Comparison of ENCODE assay signal across 14 cellular contexts in the genomic region with DNA sequence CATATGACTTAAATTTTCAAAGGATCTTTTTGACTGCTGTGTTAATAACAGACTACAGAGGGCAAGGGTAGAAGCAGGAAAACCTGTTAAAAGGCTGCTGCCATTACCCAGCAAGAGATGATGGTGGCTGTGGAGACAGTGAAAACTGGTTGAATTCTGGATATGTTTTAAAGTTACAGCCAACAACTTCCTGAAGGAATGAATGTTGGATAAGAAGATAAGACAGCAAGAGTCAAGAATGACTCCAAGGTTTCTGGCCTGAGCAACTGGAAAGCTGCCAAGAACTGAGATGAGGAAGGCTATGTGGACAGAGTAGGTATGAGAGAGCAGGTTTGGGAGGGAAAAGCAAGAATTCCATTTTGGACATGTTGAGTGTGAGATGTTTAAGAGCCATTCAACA. TPM values are rescaled to one million over a fixed set of nuclear protein-coding genes. Genes with fewer than 3 reads are reported as not detected.
A peak's percentile ranks its signal among the peaks of the same experiment; 100 is the strongest.
DNase-seq lines count a peak whose midpoint lies in the region; ATAC-seq, FAIRE-seq and TF ChIP-seq lines count a peak whose summit lies in the region.
"Had no signal": no experiment of that assay in that cellular context is flagged by ENCODE, and none has a peak within 500 bp of the region (broad histone marks: within the 10 kb centered on the region; RNA-seq: fewer than 3 reads in every experiment).

No MANE protein-coding gene starts in this region.

- dilution Hi-C loops in endothelial cell of umbilical vein (cut with MboI; ENCODE audit: extremely low pct_ligation_motif_present, low sequenced_read_pairs): no loop called here

- H3K36me3 ChIP-seq in endothelial cell of umbilical vein (ENCODE audit: control insufficient read depth in 2 of 2, extremely low read depth in 1 of 2, insufficient read depth in 2 of 2, low read length in 2 of 2): no peaks in the 10 kb centered on the region

- H3K27me3 Mint-ChIP-seq in endothelial cell (ENCODE audit: unreplicated experiment): no peaks in the 10 kb centered on the region
- H3K27me3 Mint-ChIP-seq: activated CD8-positive, alpha-beta T cell treated with anti-CD3 and anti-CD28 coated beads for 36 hours had no signal

- peaks cover 20% of the 10 kb centered on the region for H4K20me1 ChIP-seq in endothelial cell of umbilical vein (replicated peaks; ENCODE audit: control insufficient read depth, extremely low read depth, insufficient read depth, low read length)

- no peaks in the 10 kb centered on the region for H3K9me1 ChIP-seq in endothelial cell of umbilical vein (replicated peaks; ENCODE audit: control insufficient read depth, extremely low read depth, insufficient read depth, low read length)

- H3K9me3 Mint-ChIP-seq in endothelial cell (ENCODE audit: unreplicated experiment): no peaks in the 10 kb centered on the region
- H3K9me3 Mint-ChIP-seq: activated CD8-positive, alpha-beta T cell treated with anti-CD3 and anti-CD28 coated beads for 36 hours had no signal

- H3K4me1 Mint-ChIP-seq in endothelial cell (ENCODE audit: unreplicated experiment): peaks cover 3% of the 10 kb centered on the region

- peaks cover 91% of the 10 kb centered on the region for H3K79me2 ChIP-seq in endothelial cell of umbilical vein (ENCODE audit: control insufficient read depth, insufficient read depth, low read length)

- no peaks in the 10 kb centered on the region for H3K36me3 Mint-ChIP-seq in endothelial cell (ENCODE audit: low read depth, unreplicated experiment)

- H3K4me3 ChIP-seq in endothelial cell of umbilical vein (replicated peaks in 1 of 3; ENCODE audit: insufficient read depth in 1 of 3, low read depth in 1 of 3, low read length in 3 of 3): no peak overlapping the region

- no peaks in the 10 kb centered on the region for H3K27me3 ChIP-seq in endothelial cell of umbilical vein (ENCODE audit: control insufficient read depth in 2 of 2, insufficient read depth in 2 of 2, low read length in 2 of 2)

- TF ChIP-seq POLR2A in endothelial cell of umbilical vein (IDR thresholded peaks at IDR 0.05; ENCODE audit: low read depth, low read length): no peak

- H3K9ac ChIP-seq in endothelial cell of umbilical vein (replicated peaks; ENCODE audit: extremely low read depth, insufficient read depth, low read length): no peak overlapping the region
- H3K9ac ChIP-seq: parathyroid adenoma had no signal

- FAIRE-seq in endothelial cell of umbilical vein (lab: Jason Lieb, UNC): peak; percentile 38

- no peak overlapping the region for H3K27ac Mint-ChIP-seq in endothelial cell (ENCODE audit: unreplicated experiment)
- H3K27ac Mint-ChIP-seq: activated CD8-positive, alpha-beta T cell treated with anti-CD3 and anti-CD28 coated beads for 36 hours had no signal

- no peak overlapping the region for H3K4me3 Mint-ChIP-seq in endothelial cell (ENCODE audit: unreplicated experiment)
- H3K4me3 Mint-ChIP-seq: activated CD8-positive, alpha-beta T cell treated with anti-CD3 and anti-CD28 coated beads for 36 hours had no signal

- intact Hi-C loops in endothelial cell of umbilical vein (cut with micrococcal nuclease): no loop called here

- peaks cover 8% of the 10 kb centered on the region for H3K4me1 ChIP-seq in endothelial cell of umbilical vein (ENCODE audit: control insufficient read depth, extremely low read depth, insufficient read depth, low read length)

- no peak overlapping the region for H2AFZ ChIP-seq in endothelial cell of umbilical vein (ENCODE audit: low read depth, low read length)
- H2AFZ ChIP-seq: parathyroid adenoma had no signal

- DNase-seq in DMS53 (lab: John Stamatoyannopoulos, UW) (peak; percentile 13), DMS53 treated with DMSO at 0.1 percent for 48 hours (lab: John Stamatoyannopoulos, UW; ENCODE audit: unreplicated experiment) (no peak), RPMI7951 (ENCODE audit: low read depth) (peak; percentile 42), endothelial cell of umbilical vein (ENCODE audit: low read depth, low spot score) (peak; percentile 52), renal cortical epithelial cell (ENCODE audit: low read depth) (peak; percentile 42), endothelial cell (ENCODE audit: low spot score) (no peak), SW480 (ENCODE audit: low spot score) (no peak)
- DNase-seq: 8988T; activated CD8-positive, alpha-beta T cell treated with anti-CD3 and anti-CD28 coated beads for 36 hours; activated naive CD4-positive, alpha-beta T cell treated with Interleukin-2 at 50 U/mL for 16 hours; NCI-H1105 treated with DMSO at 0.1 percent for 48 hours; NCI-H510A treated with DMSO at 0.1 percent for 48 hours had no signal

- TF ChIP-seq CTCF in endothelial cell of umbilical vein (IDR thresholded peaks at IDR 0.05; ENCODE audit: extremely low read depth in 1 of 2, insufficient read depth in 1 of 2, low read depth in 1 of 2, low read length in 2 of 2) (no peak), endothelial cell (IDR thresholded peaks at IDR 0.05; ENCODE audit: unreplicated experiment) (no peak)

- H3K9me3 ChIP-seq in endothelial cell of umbilical vein (replicated peaks; ENCODE audit: control insufficient read depth, insufficient read depth, low read length): no peaks in the 10 kb centered on the region

- POLR2A ChIA-PET in endothelial cell of umbilical vein (lab: Charles Lee): no interaction called here

- no peak overlapping the region for H3K27ac ChIP-seq in endothelial cell of umbilical vein (ENCODE audit: insufficient read depth, low read depth, low read length)
- H3K27ac ChIP-seq: parathyroid adenoma had no signal

- ATAC-seq in HG03159 (IDR thresholded peaks at IDR 0.05; ENCODE audit: unreplicated experiment): no peak
- ATAC-seq: activated CD8-positive, alpha-beta T cell treated with anti-CD3 and anti-CD28 coated beads for 36 hours had no signal

- H3K4me2 ChIP-seq in endothelial cell of umbilical vein (ENCODE audit: insufficient read depth, low read length): no peak overlapping the region

- CTCF ChIA-PET in endothelial cell of umbilical vein (lab: Charles Lee): no interaction called here

- no TSS peak for BruUV-seq in endothelial cell of umbilical vein (replicated peaks; lab: Mats Ljungman, UMichigan)

TF ChIP-seq in endothelial cell of umbilical vein, 7 proteins besides CTCF, POLR2A, EP300 and RAD21:
- peak; percentile 63 for TF ChIP-seq GATA2 (IDR thresholded peaks at IDR 0.05; ENCODE audit: insufficient read depth, insufficient read length, low read depth, low read length)
- TF ChIP-seq MYC (IDR thresholded peaks at IDR 0.05; ENCODE audit: low read depth, low read length): no peak
- peak; percentile 2 for TF ChIP-seq FOS (IDR thresholded peaks at IDR 0.05; ENCODE audit: borderline replicate concordance, insufficient read depth, low read length)
- TF ChIP-seq JUN (IDR thresholded peaks at IDR 0.05; ENCODE audit: borderline replicate concordance, insufficient read depth, insufficient read length, low read depth): no peak
- TF ChIP-seq EZH2 (IDR thresholded peaks at IDR 0.05; ENCODE audit: borderline replicate concordance, low read depth, low read length, severe bottlenecking): no peak
- TF ChIP-seq, protein P1, sequence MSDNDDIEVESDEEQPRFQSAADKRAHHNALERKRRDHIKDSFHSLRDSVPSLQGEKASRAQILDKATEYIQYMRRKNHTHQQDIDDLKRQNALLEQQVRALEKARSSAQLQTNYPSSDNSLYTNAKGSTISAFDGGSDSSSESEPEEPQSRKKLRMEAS (IDR thresholded peaks at IDR 0.05; ENCODE audit: insufficient read depth, insufficient read length): no peak
- no peak for TF ChIP-seq POLR2AphosphoS5 (IDR thresholded peaks at IDR 0.05; ENCODE audit: insufficient read depth, low read depth, low read length)

RNA-seq across cellular contexts. Expression of a gene that starts 19.1 kb away (rescaled TPM):
- total RNA-seq in RPMI7951 (2014; rRNA removed; shearing (Covaris generic)): 8.3 and 11.9 TPM in 2 replicates
- total RNA-seq in endothelial cell of umbilical vein (20.9 and 21.7 TPM in 2 replicates), renal cortical epithelial cell (2.4 and 11.0 TPM in 2 replicates), endothelial cell (ENCODE audit: unreplicated experiment) (22.7 TPM)
- polyA plus RNA-seq in endothelial cell of umbilical vein: 10.3 and 11.8 TPM in 2 replicates
- polyA plus RNA-seq in endothelial cell of umbilical vein (2011; cell fraction: cytosol; rRNA removed): 7.0 and 8.5 TPM in 2 replicates
- 17.7 and 18.0 TPM in 2 replicates for polyA plus RNA-seq in endothelial cell of umbilical vein (2011; cell fraction: nucleus; rRNA removed)
- 12.2 and 13.1 TPM in 2 replicates for polyA plus RNA-seq in endothelial cell of umbilical vein (2012)
- 30.6 and 32.3 TPM in 2 replicates for polyA minus RNA-seq in endothelial cell of umbilical vein
- 9.8 TPM for polyA minus RNA-seq in endothelial cell of umbilical vein (2011; cell fraction: cytosol; rRNA and poly(A)+ RNA removed)
- 49.7 and 63.9 TPM in 2 replicates for polyA minus RNA-seq in endothelial cell of umbilical vein (2011; cell fraction: nucleus; rRNA and poly(A)+ RNA removed)

Comparison
In these comparisons a context has a peak if more than half of its experiments do, and no peak if none do; other contexts are left out.
1. DNase-seq: peak in DMS53 (single experiment), RPMI7951 (single experiment), endothelial cell of umbilical vein (single experiment) and renal cortical epithelial cell (single experiment); none in DMS53 treated with DMSO at 0.1 percent for 48 hours (single experiment), endothelial cell (single experiment) and SW480 (single experiment).